ENCODE assay signal across 8 cellular contexts in the genomic region with DNA sequence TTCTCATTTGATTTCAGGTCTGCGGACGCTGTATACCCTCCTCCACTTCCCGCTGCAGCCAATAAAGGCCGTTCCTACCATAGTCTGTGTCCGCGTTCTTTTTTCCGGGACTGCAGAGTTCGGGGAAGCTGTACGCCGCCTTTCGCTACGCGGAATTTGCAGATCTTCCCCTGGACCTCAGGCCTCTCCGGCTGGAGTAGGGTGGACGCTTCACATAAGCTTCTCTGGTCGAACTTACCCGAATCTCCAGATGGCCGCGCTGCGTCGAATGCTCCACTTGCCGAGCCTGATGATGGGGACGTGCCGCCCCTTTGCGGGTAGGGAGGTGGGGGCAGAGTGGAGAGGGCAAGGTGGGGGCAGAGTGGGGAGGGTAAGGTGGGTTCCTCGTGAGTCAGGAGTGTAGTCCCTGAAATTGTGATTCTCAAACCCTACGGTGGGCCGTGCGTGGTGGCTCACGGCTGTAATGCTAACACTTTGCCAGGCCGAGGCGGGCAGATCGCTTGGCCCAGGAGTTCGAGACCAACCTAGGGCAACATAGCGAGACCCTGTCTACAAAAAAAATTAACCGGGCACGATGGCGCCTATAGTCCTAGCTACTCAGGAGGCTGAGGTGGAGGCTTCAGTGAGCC. TPM values are rescaled to one million over a fixed set of nuclear protein-coding genes. Genes with fewer than 3 reads are reported as not detected.
DNase-seq lines count a peak whose midpoint lies in the region; ATAC-seq, FAIRE-seq and TF ChIP-seq lines count a peak whose summit lies in the region.

No MANE protein-coding gene starts in this region.

- intact Hi-C loops in left colon (cut with DNase I, micrococcal nuclease), result no loop called here

- peak overlapping the region; percentile 97 for H3K4me3 Mint-ChIP-seq in WTC11

- CTCF ChIA-PET in WTC11 (lab: Charles Lee), result interaction anchor here (0.6 to 2.2 kb wide), 15 partner anchors 11 to 325 kb away, joined by 3 to 10 read pairs (median 5); a partner anchor contains a TSS

- peak overlapping the region; percentile 95 for H3K27ac Mint-ChIP-seq in WTC11

- no peaks in the 10 kb centered on the region for H3K27me3 Mint-ChIP-seq in WTC11 (ENCODE audit: low read depth)

- FAIRE-seq in GM19239 (lab: Jason Lieb, UNC), result no peak

- DNase-seq in AG10803 (ENCODE audit: low read depth) (peak; percentile 65), HT-29 (ENCODE audit: low spot score) (peak; percentile 73), WTC11 (ENCODE audit: low spot score) (peak; percentile 31), cardiac fibroblast (ENCODE audit: low read depth in 2 of 2) (peak; percentile 66 to 75), left colon (peak in 1 of 2 donors; percentile 69), GM19239 (ENCODE audit: insufficient read length, low spot score) (no peak)
- DNase-seq in stimulated activated CD4-positive, alpha-beta T cell treated with anti-CD3 and anti-CD28 coated beads, Interleukin-4, amount 100 ng/mL, for 48 hours (ENCODE audit: low read depth in 2 of 2), result peak; percentile 27 to 44

- TF ChIP-seq CTCF in AG10803 (conservative IDR thresholded peaks at IDR 0.05; ENCODE audit: low read length) (no peak), WTC11 (IDR thresholded peaks at IDR 0.05) (no peak), cardiac fibroblast (IDR thresholded peaks at IDR 0.05; ENCODE audit: low read depth, low read length) (no peak)

- H3K4me3 ChIP-seq in AG10803 (ENCODE audit: low read length) (peak overlapping the region; percentile 93), cardiac fibroblast (replicated peaks in 1 of 2; ENCODE audit: low read depth in 2 of 2, low read length in 2 of 2) (peak overlapping the region; percentile 60 to 84)

- POLR2A ChIA-PET in WTC11 (lab: Charles Lee), result interaction anchor here (0.5 to 3.2 kb wide), 34 partner anchors 9 to 417 kb away, joined by 3 to 42 read pairs (median 7); a partner anchor contains a TSS

- peak; percentile 17 for ATAC-seq in GM19351 (IDR thresholded peaks at IDR 0.05; ENCODE audit: unreplicated experiment)
- no peak for ATAC-seq in WTC11
- ATAC-seq in left colon, result peak; percentile 54

- peaks cover 20% of the 10 kb centered on the region for H3K4me1 Mint-ChIP-seq in WTC11

- no peaks in the 10 kb centered on the region for H3K9me3 Mint-ChIP-seq in WTC11

- peaks cover 30% of the 10 kb centered on the region for H3K36me3 Mint-ChIP-seq in WTC11

TF ChIP-seq in WTC11, 78 proteins besides CTCF, POLR2A, EP300 and RAD21 (continues in another document):
- no peak for TF ChIP-seq ZNF263 (CRISPR knock-in tag; IDR thresholded peaks at IDR 0.05; ENCODE audit: low read depth)
- no peak for TF ChIP-seq JUN (CRISPR knock-in tag; IDR thresholded peaks at IDR 0.05)
- TF ChIP-seq SP1 (CRISPR knock-in tag; conservative IDR thresholded peaks at IDR 0.05), result no peak
- peak; percentile 43; the same call in 1 of the 2 replicates for TF ChIP-seq ZNF416 (CRISPR knock-in tag; IDR thresholded peaks at IDR 0.05)
- TF ChIP-seq SMAD4 (CRISPR knock-in tag; IDR thresholded peaks at IDR 0.05), result peak; percentile 10; the same call in 1 of the 2 replicates
- TF ChIP-seq CREM (CRISPR knock-in tag; IDR thresholded peaks at IDR 0.05), result no peak
- TF ChIP-seq GTF2I (CRISPR knock-in tag; conservative IDR thresholded peaks at IDR 0.05), result 0 out of 2 replicates have a peak, but pooled peaks have one; percentile 8
- TF ChIP-seq NFE2L1 (CRISPR knock-in tag; IDR thresholded peaks at IDR 0.05), result no peak
- no peak for TF ChIP-seq KAT7 (CRISPR knock-in tag; IDR thresholded peaks at IDR 0.05; ENCODE audit: borderline replicate concordance)
- no peak for TF ChIP-seq ZNF219 (CRISPR knock-in tag; IDR thresholded peaks at IDR 0.05; ENCODE audit: borderline replicate concordance)
- TF ChIP-seq, protein P1, sequence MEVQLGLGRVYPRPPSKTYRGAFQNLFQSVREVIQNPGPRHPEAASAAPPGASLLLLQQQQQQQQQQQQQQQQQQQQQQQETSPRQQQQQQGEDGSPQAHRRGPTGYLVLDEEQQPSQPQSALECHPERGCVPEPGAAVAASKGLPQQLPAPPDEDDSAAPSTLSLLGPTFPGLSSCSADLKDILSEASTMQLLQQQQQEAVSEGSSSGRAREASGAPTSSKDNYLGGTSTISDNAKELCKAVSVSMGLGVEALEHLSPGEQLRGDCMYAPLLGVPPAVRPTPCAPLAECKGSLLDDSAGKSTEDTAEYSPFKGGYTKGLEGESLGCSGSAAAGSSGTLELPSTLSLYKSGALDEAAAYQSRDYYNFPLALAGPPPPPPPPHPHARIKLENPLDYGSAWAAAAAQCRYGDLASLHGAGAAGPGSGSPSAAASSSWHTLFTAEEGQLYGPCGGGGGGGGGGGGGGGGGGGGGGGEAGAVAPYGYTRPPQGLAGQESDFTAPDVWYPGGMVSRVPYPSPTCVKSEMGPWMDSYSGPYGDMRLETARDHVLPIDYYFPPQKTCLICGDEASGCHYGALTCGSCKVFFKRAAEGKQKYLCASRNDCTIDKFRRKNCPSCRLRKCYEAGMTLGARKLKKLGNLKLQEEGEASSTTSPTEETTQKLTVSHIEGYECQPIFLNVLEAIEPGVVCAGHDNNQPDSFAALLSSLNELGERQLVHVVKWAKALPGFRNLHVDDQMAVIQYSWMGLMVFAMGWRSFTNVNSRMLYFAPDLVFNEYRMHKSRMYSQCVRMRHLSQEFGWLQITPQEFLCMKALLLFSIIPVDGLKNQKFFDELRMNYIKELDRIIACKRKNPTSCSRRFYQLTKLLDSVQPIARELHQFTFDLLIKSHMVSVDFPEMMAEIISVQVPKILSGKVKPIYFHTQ (CRISPR knock-in tag; IDR thresholded peaks at IDR 0.05), result 0 out of 2 replicates have a peak, but pooled peaks have one; percentile 5
- TF ChIP-seq, protein P2, sequence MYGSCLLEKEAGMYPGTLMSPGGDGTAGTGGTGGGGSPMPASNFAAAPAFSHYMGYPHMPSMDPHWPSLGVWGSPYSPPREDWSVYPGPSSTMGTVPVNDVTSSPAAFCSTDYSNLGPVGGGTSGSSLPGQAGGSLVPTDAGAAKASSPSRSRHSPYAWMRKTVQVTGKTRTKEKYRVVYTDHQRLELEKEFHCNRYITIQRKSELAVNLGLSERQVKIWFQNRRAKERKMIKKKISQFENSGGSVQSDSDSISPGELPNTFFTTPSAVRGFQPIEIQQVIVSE (CRISPR knock-in tag; IDR thresholded peaks at IDR 0.05; ENCODE audit: borderline replicate concordance), result no peak
- TF ChIP-seq, protein P3, sequence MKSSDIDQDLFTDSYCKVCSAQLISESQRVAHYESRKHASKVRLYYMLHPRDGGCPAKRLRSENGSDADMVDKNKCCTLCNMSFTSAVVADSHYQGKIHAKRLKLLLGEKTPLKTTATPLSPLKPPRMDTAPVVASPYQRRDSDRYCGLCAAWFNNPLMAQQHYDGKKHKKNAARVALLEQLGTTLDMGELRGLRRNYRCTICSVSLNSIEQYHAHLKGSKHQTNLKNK (CRISPR knock-in tag; IDR thresholded peaks at IDR 0.05), result no peak
- TF ChIP-seq, protein P4, sequence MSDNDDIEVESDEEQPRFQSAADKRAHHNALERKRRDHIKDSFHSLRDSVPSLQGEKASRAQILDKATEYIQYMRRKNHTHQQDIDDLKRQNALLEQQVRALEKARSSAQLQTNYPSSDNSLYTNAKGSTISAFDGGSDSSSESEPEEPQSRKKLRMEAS (CRISPR knock-in tag; IDR thresholded peaks at IDR 0.05), result 0 out of 2 replicates have a peak, but pooled peaks have one; percentile 17
- TF ChIP-seq ZNF671 (CRISPR knock-in tag; IDR thresholded peaks at IDR 0.05), result 0 out of 2 replicates have a peak, but pooled peaks have one; percentile 3
- no peak for TF ChIP-seq GRHL2 (CRISPR knock-in tag; IDR thresholded peaks at IDR 0.05; ENCODE audit: insufficient replicate concordance, severe bottlenecking)
- TF ChIP-seq, protein P5, sequence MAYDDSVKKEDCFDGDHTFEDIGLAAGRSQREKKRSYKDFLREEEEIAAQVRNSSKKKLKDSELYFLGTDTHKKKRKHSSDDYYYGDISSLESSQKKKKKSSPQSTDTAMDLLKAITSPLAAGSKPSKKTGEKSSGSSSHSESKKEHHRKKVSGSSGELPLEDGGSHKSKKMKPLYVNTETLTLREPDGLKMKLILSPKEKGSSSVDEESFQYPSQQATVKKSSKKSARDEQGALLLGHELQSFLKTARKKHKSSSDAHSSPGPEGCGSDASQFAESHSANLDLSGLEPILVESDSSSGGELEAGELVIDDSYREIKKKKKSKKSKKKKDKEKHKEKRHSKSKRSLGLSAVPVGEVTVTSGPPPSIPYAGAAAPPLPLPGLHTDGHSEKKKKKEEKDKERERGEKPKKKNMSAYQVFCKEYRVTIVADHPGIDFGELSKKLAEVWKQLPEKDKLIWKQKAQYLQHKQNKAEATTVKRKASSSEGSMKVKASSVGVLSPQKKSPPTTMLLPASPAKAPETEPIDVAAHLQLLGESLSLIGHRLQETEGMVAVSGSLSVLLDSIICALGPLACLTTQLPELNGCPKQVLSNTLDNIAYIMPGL (CRISPR knock-in tag; IDR thresholded peaks at IDR 0.05), result 0 out of 2 replicates have a peak, but pooled peaks have one; percentile 5
- TF ChIP-seq ZBTB21 (CRISPR knock-in tag; IDR thresholded peaks at IDR 0.05; ENCODE audit: borderline replicate concordance), result 0 out of 2 replicates have a peak, but pooled peaks have one; percentile 13
- TF ChIP-seq ZNF121 (CRISPR knock-in tag; IDR thresholded peaks at IDR 0.05), result peak; percentile 85
- TF ChIP-seq MXD4 (CRISPR knock-in tag; IDR thresholded peaks at IDR 0.05; ENCODE audit: borderline replicate concordance), result no peak
- TF ChIP-seq CBFB (CRISPR knock-in tag; IDR thresholded peaks at IDR 0.05; ENCODE audit: low read depth), result no peak

RNA-seq across cellular contexts. Expression of a gene that starts 0.6 kb away (rescaled TPM):
- 24.5 and 25.2 TPM in 2 replicates for total RNA-seq in HT-29 (2014; rRNA removed; shearing (Covaris generic))
- total RNA-seq in WTC11 (2021) (60.7 to 75.6 TPM (median 60.9 TPM) in 3 replicates), left colon (10 to 100 TPM; 14.0 to 15.1 TPM)

RNA-seq across cellular contexts. Expression of a gene that starts 0.7 kb away (rescaled TPM):
- total RNA-seq in HT-29 (2014; rRNA removed; shearing (Covaris generic)), result 272 and 322 TPM in 2 replicates
- 132 to 154 TPM (median 137 TPM) in 3 replicates for total RNA-seq in WTC11 (2021)
- total RNA-seq in left colon, result 10 to 100 TPM; 53.9 to 65.0 TPM

RNA-seq across cellular contexts. Expression of a gene that starts 5.7 kb away (rescaled TPM):
- 124 and 141 TPM in 2 replicates for total RNA-seq in HT-29 (2014; rRNA removed; shearing (Covaris generic))
- 17.7 to 18.7 TPM (median 18.1 TPM) in 3 replicates for total RNA-seq in WTC11 (2021)
- total RNA-seq in left colon, result 10 to 100 TPM; 13.2 to 13.3 TPM

RNA-seq across cellular contexts. Expression of a gene that starts 6.3 kb away (rescaled TPM):
- 11.3 and 13.3 TPM in 2 replicates for total RNA-seq in HT-29 (2014; rRNA removed; shearing (Covaris generic))
- total RNA-seq in WTC11 (2021) (4.2 to 6.3 TPM (median 5.1 TPM) in 3 replicates), left colon (10 to 100 TPM in 1 of 2 donors, 1 to 10 TPM in 1; 6.5 to 12.8 TPM)

RNA-seq across cellular contexts. Expression of a gene that starts 12.6 kb away (rescaled TPM):
- 44.6 and 47.4 TPM in 2 replicates for total RNA-seq in HT-29 (2014; rRNA removed; shearing (Covaris generic))
- total RNA-seq in WTC11 (2021) (28.9 to 32.7 TPM (median 31.9 TPM) in 3 replicates), left colon (10 to 100 TPM; 16.6 to 17.1 TPM)
